ENCODE assay signal across 1 cellular context in genomic region chr9:35102769-35103659, GRCh38.
A peak's percentile ranks its signal among the peaks of the same experiment; 100 is the strongest.
TF ChIP-seq lines count a peak whose summit lies in the region.

TSS of gene STOML2 (minus strand) at chr9:35103131. CDS start at chr9:35103094, 37 bp downstream.

TF ChIP-seq in K562, 482 proteins besides CTCF, POLR2A, EP300 and RAD21 (continued from another document and continues in another):
- TF ChIP-seq UBTF (IDR thresholded peaks at IDR 0.05; ENCODE audit: borderline replicate concordance in 1 of 2, low read depth in 2 of 2, low read length in 2 of 2) (no peak), ZSCAN29 (IDR thresholded peaks at IDR 0.05) (no peak), HDAC6 (IDR thresholded peaks at IDR 0.05; ENCODE audit: low read depth, low read length) (no peak), ZFP36 (IDR thresholded peaks at IDR 0.05; ENCODE audit: low read depth, low read length, partially characterized antibody) (peak; percentile 7), CBFA2T2 (conservative IDR thresholded peaks at IDR 0.05) (no peak), ZFX (CRISPR knock-in tag; IDR thresholded peaks at IDR 0.05) (peak; percentile 52), RBM39 (optimal IDR thresholded peaks at IDR 0.05; ENCODE audit: low read depth, low read length) (no peak), HCFC1 (IDR thresholded peaks at IDR 0.05; ENCODE audit: low read depth, low read length) (peak; percentile 84), ZFPM2 (CRISPR knock-in tag; IDR thresholded peaks at IDR 0.05) (no peak), MTA1 (IDR thresholded peaks at IDR 0.05; ENCODE audit: borderline replicate concordance) (no peak), ZKSCAN1 (IDR thresholded peaks at IDR 0.05; ENCODE audit: low read depth, low read length) (peak; percentile 49; the same call in 1 of the 2 replicates), RHOXF2B (CRISPR knock-in tag; conservative IDR thresholded peaks at IDR 0.05) (no peak), SUPT5H (IDR thresholded peaks at IDR 0.05) (peak; percentile 72), BRF1 (IDR thresholded peaks at IDR 0.05; ENCODE audit: borderline replicate concordance, extremely low read depth, insufficient read length) (no peak), GTF2E2 (tag; IDR thresholded peaks at IDR 0.05) (peak; percentile 75; the same call in 1 of the 2 replicates), HMG20A (CRISPR knock-in tag; conservative IDR thresholded peaks at IDR 0.05) (no peak), FOXK2 (conservative IDR thresholded peaks at IDR 0.05 in 1 of 2, IDR thresholded peaks at IDR 0.05 in 1 of 2; ENCODE audit: low read depth in 2 of 2) (peak; percentile 68; a peak in 3 of 4 replicates), ETV1 (tag; conservative IDR thresholded peaks at IDR 0.05; ENCODE audit: low read depth) (peak; percentile 82), HNRNPLL (IDR thresholded peaks at IDR 0.05; ENCODE audit: low read depth, low read length, poor library complexity, severe bottlenecking) (peak; percentile 77), TRIM28 (IDR thresholded peaks at IDR 0.05) (no peak), ZNF224 (CRISPR knock-in tag; IDR thresholded peaks at IDR 0.05) (no peak), ZNF184 (CRISPR knock-in tag; IDR thresholded peaks at IDR 0.05) (no peak), GATA2 (CRISPR knock-in tag; IDR thresholded peaks at IDR 0.05) (no peak), MEF2D (tag; conservative IDR thresholded peaks at IDR 0.05; ENCODE audit: low read depth) (no peak; the same call in 1 of the 2 replicates), DDX20 (tag; IDR thresholded peaks at IDR 0.05; ENCODE audit: low read depth) (no peak), TCF7 (IDR thresholded peaks at IDR 0.05; ENCODE audit: borderline replicate concordance) (no peak), NRF1 (conservative IDR thresholded peaks at IDR 0.05 in 1 of 2, IDR thresholded peaks at IDR 0.05 in 1 of 2) (no peak), RBFOX2 (IDR thresholded peaks at IDR 0.05; ENCODE audit: low read depth, low read length) (peak; percentile 96), RUNX1 (IDR thresholded peaks at IDR 0.05; ENCODE audit: low read depth) (no peak), CBX1 (IDR thresholded peaks at IDR 0.05; ENCODE audit: low read depth) (no peak), L3MBTL2 (IDR thresholded peaks at IDR 0.05) (peak; percentile 48), PRMT5 (CRISPR knock-in tag; IDR thresholded peaks at IDR 0.05) (no peak), SRSF9 (IDR thresholded peaks at IDR 0.05; ENCODE audit: borderline replicate concordance, low read depth, low read length) (no peak), ZNF707 (CRISPR knock-in tag; conservative IDR thresholded peaks at IDR 0.05) (no peak), TAF1 (IDR thresholded peaks at IDR 0.05; ENCODE audit: control insufficient read depth, extremely low read depth, insufficient read depth, low read length, severe bottlenecking) (peak; percentile 80), MEIS2 (IDR thresholded peaks at IDR 0.05; ENCODE audit: partially characterized antibody) (peak; percentile 77), ELF1 (tag; IDR thresholded peaks at IDR 0.05) (no peak), PHTF2 (CRISPR knock-in tag; IDR thresholded peaks at IDR 0.05) (no peak), ZBED1 (IDR thresholded peaks at IDR 0.05) (0 out of 2 replicates have a peak, but pooled peaks have one; percentile 22), CHCHD3 (CRISPR knock-in tag; IDR thresholded peaks at IDR 0.05) (no peak), ZNF79 (CRISPR knock-in tag; IDR thresholded peaks at IDR 0.05; ENCODE audit: low read depth) (no peak), CREB3L1 (IDR thresholded peaks at IDR 0.05; ENCODE audit: borderline replicate concordance, low read depth) (peak; percentile 65), PPARD (CRISPR knock-in tag; IDR thresholded peaks at IDR 0.05) (no peak), ZNF274 (IDR thresholded peaks at IDR 0.05; ENCODE audit: borderline replicate concordance, low read depth, low read length) (no peak), MYC (IDR thresholded peaks at IDR 0.05; ENCODE audit: low read depth, low read length) (peak; percentile 71), MYC (CRISPR knock-in tag; IDR thresholded peaks at IDR 0.05; ENCODE audit: borderline replicate concordance, low read depth) (no peak)
- TF ChIP-seq, protein P1, sequence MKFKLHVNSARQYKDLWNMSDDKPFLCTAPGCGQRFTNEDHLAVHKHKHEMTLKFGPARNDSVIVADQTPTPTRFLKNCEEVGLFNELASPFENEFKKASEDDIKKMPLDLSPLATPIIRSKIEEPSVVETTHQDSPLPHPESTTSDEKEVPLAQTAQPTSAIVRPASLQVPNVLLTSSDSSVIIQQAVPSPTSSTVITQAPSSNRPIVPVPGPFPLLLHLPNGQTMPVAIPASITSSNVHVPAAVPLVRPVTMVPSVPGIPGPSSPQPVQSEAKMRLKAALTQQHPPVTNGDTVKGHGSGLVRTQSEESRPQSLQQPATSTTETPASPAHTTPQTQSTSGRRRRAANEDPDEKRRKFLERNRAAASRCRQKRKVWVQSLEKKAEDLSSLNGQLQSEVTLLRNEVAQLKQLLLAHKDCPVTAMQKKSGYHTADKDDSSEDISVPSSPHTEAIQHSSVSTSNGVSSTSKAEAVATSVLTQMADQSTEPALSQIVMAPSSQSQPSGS (CRISPR knock-in tag; IDR thresholded peaks at IDR 0.05), result no peak
- TF ChIP-seq, protein P2, sequence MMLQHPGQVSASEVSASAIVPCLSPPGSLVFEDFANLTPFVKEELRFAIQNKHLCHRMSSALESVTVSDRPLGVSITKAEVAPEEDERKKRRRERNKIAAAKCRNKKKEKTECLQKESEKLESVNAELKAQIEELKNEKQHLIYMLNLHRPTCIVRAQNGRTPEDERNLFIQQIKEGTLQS (IDR thresholded peaks at IDR 0.05), result no peak
- TF ChIP-seq, protein P2 (CRISPR knock-in tag; conservative IDR thresholded peaks at IDR 0.05), result no peak
- TF ChIP-seq, protein P3, sequence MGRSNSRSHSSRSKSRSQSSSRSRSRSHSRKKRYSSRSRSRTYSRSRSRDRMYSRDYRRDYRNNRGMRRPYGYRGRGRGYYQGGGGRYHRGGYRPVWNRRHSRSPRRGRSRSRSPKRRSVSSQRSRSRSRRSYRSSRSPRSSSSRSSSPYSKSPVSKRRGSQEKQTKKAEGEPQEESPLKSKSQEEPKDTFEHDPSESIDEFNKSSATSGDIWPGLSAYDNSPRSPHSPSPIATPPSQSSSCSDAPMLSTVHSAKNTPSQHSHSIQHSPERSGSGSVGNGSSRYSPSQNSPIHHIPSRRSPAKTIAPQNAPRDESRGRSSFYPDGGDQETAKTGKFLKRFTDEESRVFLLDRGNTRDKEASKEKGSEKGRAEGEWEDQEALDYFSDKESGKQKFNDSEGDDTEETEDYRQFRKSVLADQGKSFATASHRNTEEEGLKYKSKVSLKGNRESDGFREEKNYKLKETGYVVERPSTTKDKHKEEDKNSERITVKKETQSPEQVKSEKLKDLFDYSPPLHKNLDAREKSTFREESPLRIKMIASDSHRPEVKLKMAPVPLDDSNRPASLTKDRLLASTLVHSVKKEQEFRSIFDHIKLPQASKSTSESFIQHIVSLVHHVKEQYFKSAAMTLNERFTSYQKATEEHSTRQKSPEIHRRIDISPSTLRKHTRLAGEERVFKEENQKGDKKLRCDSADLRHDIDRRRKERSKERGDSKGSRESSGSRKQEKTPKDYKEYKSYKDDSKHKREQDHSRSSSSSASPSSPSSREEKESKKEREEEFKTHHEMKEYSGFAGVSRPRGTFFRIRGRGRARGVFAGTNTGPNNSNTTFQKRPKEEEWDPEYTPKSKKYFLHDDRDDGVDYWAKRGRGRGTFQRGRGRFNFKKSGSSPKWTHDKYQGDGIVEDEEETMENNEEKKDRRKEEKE (IDR thresholded peaks at IDR 0.05; ENCODE audit: borderline replicate concordance in 1 of 2, control insufficient read depth in 1 of 2, low read depth in 2 of 2, low read length in 1 of 2), result peak in 1 of 2 experiments; percentile 86; a peak in 2 of 4 replicates
- TF ChIP-seq, protein P4, sequence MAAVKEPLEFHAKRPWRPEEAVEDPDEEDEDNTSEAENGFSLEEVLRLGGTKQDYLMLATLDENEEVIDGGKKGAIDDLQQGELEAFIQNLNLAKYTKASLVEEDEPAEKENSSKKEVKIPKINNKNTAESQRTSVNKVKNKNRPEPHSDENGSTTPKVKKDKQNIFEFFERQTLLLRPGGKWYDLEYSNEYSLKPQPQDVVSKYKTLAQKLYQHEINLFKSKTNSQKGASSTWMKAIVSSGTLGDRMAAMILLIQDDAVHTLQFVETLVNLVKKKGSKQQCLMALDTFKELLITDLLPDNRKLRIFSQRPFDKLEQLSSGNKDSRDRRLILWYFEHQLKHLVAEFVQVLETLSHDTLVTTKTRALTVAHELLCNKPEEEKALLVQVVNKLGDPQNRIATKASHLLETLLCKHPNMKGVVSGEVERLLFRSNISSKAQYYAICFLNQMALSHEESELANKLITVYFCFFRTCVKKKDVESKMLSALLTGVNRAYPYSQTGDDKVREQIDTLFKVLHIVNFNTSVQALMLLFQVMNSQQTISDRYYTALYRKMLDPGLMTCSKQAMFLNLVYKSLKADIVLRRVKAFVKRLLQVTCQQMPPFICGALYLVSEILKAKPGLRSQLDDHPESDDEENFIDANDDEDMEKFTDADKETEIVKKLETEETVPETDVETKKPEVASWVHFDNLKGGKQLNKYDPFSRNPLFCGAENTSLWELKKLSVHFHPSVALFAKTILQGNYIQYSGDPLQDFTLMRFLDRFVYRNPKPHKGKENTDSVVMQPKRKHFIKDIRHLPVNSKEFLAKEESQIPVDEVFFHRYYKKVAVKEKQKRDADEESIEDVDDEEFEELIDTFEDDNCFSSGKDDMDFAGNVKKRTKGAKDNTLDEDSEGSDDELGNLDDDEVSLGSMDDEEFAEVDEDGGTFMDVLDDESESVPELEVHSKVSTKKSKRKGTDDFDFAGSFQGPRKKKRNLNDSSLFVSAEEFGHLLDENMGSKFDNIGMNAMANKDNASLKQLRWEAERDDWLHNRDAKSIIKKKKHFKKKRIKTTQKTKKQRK (IDR thresholded peaks at IDR 0.05; ENCODE audit: borderline replicate concordance, low read depth, low read length), result no peak
- TF ChIP-seq, protein P5, sequence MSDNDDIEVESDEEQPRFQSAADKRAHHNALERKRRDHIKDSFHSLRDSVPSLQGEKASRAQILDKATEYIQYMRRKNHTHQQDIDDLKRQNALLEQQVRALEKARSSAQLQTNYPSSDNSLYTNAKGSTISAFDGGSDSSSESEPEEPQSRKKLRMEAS (CRISPR knock-in tag; IDR thresholded peaks at IDR 0.05), result peak; percentile 51; the same call in 1 of the 2 replicates
- TF ChIP-seq, protein P6, sequence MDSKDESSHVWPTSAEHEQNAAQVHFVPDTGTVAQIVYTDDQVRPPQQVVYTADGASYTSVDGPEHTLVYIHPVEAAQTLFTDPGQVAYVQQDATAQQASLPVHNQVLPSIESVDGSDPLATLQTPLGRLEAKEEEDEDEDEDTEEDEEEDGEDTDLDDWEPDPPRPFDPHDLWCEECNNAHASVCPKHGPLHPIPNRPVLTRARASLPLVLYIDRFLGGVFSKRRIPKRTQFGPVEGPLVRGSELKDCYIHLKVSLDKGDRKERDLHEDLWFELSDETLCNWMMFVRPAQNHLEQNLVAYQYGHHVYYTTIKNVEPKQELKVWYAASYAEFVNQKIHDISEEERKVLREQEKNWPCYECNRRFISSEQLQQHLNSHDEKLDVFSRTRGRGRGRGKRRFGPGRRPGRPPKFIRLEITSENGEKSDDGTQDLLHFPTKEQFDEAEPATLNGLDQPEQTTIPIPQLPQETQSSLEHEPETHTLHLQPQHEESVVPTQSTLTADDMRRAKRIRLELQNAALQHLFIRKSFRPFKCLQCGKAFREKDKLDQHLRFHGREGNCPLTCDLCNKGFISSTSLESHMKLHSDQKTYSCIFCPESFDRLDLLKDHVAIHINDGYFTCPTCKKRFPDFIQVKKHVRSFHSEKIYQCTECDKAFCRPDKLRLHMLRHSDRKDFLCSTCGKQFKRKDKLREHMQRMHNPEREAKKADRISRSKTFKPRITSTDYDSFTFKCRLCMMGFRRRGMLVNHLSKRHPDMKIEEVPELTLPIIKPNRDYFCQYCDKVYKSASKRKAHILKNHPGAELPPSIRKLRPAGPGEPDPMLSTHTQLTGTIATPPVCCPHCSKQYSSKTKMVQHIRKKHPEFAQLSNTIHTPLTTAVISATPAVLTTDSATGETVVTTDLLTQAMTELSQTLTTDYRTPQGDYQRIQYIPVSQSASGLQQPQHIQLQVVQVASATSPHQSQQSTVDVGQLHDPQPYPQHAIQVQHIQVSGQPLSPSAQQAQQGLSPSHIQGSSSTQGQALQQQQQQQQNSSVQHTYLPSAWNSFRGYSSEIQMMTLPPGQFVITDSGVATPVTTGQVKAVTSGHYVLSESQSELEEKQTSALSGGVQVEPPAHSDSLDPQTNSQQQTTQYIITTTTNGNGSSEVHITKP (IDR thresholded peaks at IDR 0.05; ENCODE audit: partially characterized antibody), result peak; percentile 42
